In genomic region chr19:1747285-1748114, GRCh38 we compare ENCODE assay signal across 9 cellular contexts. TPM values are rescaled to one million over a fixed set of nuclear protein-coding genes. Genes with fewer than 3 reads are reported as not detected.
DNase-seq lines count a peak whose midpoint lies in the region; ATAC-seq and TF ChIP-seq lines count a peak whose summit lies in the region.
"Had no signal": no experiment of that assay in that cellular context is flagged by ENCODE, and none has a peak within 500 bp of the region (broad histone marks: within the 10 kb centered on the region; RNA-seq: fewer than 3 reads in every experiment).

No MANE protein-coding gene starts in this region.

- intact Hi-C loops in PC-3 (cut with micrococcal nuclease) (loop anchor here (1.0 to 5.0 kb wide), 2 partner anchors 12 to 75 kb away; no protein-coding TSS in a partner anchor), dorsolateral prefrontal cortex (cut with DNase I) (no loop called here), sigmoid colon (cut with DNase I) (no loop called here)

- H3K9ac ChIP-seq in PC-3 (ENCODE audit: low read length), result peak overlapping the region; percentile 95

- H3K27me3 ChIP-seq in PC-3 (ENCODE audit: low read length), result 0 out of 2 replicates have a peak, but pooled peaks cover 4% of the 10 kb centered on the region
- peaks cover 11 to 98% (median 77%) of the 10 kb centered on the region in 45 donors for H3K27me3 ChIP-seq in dorsolateral prefrontal cortex
- H3K27me3 ChIP-seq in sigmoid colon, result peaks cover 82 to 98% (median 96%) of the 10 kb centered on the region in 3 donors

- CTCF ChIA-PET in PC-3 (lab: Charles Lee), result interaction anchor here (0.6 to 1.0 kb wide), 4 partner anchors 33 to 1072 kb away, joined by 4 to 5 read pairs (median 4); no protein-coding TSS in a partner anchor

- BruUV-seq in PC-3 (replicated peaks; lab: Mats Ljungman, UMichigan), result no TSS peak

- TF ChIP-seq POLR2A in sigmoid colon (IDR thresholded peaks at IDR 0.05), result no peak

- H3K36me3 ChIP-seq in PC-3 (ENCODE audit: low read depth, low read length) (no peaks in the 10 kb centered on the region), sigmoid colon (no peaks in the 10 kb centered on the region)

- H4K20me1 ChIP-seq in PC-3 (ENCODE audit: low read length), result no peaks in the 10 kb centered on the region

- peak; percentile 94 for DNase-seq in ELR (ENCODE audit: low read depth)
- peak; percentile 97 for DNase-seq in PC-3
- DNase-seq in astrocyte of the spinal cord (ENCODE audit: low read depth, low spot score), result peak; percentile 88
- peak in 4 of 10 donors; percentile 15 to 73 (median 34) for DNase-seq in naive thymus-derived CD8-positive, alpha-beta T cell
- DNase-seq in dorsolateral prefrontal cortex, result no peak
- DNase-seq in sigmoid colon, result no peak
- no peak for DNase-seq in SHP77 (lab: John Stamatoyannopoulos, UW)

- TF ChIP-seq EP300 in sigmoid colon (IDR thresholded peaks at IDR 0.05), result no peak

- H3K36me3 Mint-ChIP-seq in naive thymus-derived CD8-positive, alpha-beta T cell, result no peaks in the 10 kb centered on the region

- H3K79me2 ChIP-seq in PC-3 (ENCODE audit: low read length), result no peaks in the 10 kb centered on the region

- no peaks in the 10 kb centered on the region for H3F3A ChIP-seq in PC-3 (ENCODE audit: low read length, unreplicated experiment)

- ATAC-seq in PC-3 (peak; percentile 60), GM18873 (IDR thresholded peaks at IDR 0.05; ENCODE audit: low FRiP score, unreplicated experiment) (no peak)
- ATAC-seq in naive thymus-derived CD8-positive, alpha-beta T cell, result peak; percentile 56 to 65

- H3K27ac ChIP-seq in PC-3 (ENCODE audit: low read length) (peak overlapping the region; percentile 99), dorsolateral prefrontal cortex (no peak overlapping the region), sigmoid colon (no peak overlapping the region)

- H3K4me2 ChIP-seq in PC-3 (ENCODE audit: low read length), result peak overlapping the region; percentile 97

- peak overlapping the region; percentile 59 for H2AFZ ChIP-seq in PC-3 (ENCODE audit: low read length)

- TF ChIP-seq CTCF in PC-3 (conservative IDR thresholded peaks at IDR 0.05; ENCODE audit: low read depth, low read length), result no peak
- no peak for TF ChIP-seq CTCF in astrocyte of the spinal cord (IDR thresholded peaks at IDR 0.05; ENCODE audit: low read depth, low read length)
- TF ChIP-seq CTCF in dorsolateral prefrontal cortex (IDR thresholded peaks at IDR 0.05 in 54 of 56, conservative IDR thresholded peaks at IDR 0.05 in 2 of 56; ENCODE audit: low read depth in 1 of 56, partially characterized antibody in 56 of 56), result no peak
- TF ChIP-seq CTCF in sigmoid colon (IDR thresholded peaks at IDR 0.05), result no peak

- no peaks in the 10 kb centered on the region for H3K9me3 Mint-ChIP-seq in naive thymus-derived CD8-positive, alpha-beta T cell

- POLR2A ChIA-PET in PC-3 (lab: Charles Lee; ENCODE audit: unreplicated experiment), result interaction anchor here (0.5 to 0.7 kb wide), 3 partner anchors 24 to 74 kb away, joined by 6 to 8 read pairs (median 7); no protein-coding TSS in a partner anchor
- POLR2A ChIA-PET in naive thymus-derived CD8-positive, alpha-beta T cell (lab: Charles Lee), result no interaction called here

- H3K4me1 Mint-ChIP-seq in naive thymus-derived CD8-positive, alpha-beta T cell, result peaks cover 8 to 23% (median 19%) of the 10 kb centered on the region in 4 donors

- peak overlapping the region in 1 of 10 donors; percentile 37 for H3K27ac Mint-ChIP-seq in naive thymus-derived CD8-positive, alpha-beta T cell

- 5 to 8% methylated on average over 22 of the region's 22 CpGs for WGBS in sigmoid colon, 2 donors

- H3K27me3 Mint-ChIP-seq in naive thymus-derived CD8-positive, alpha-beta T cell, result peaks cover 21 to 65% (median 27%) of the 10 kb centered on the region in 5 donors

- peak overlapping the region in 9 of 10 donors; percentile 29 to 74 (median 64) for H3K4me3 Mint-ChIP-seq in naive thymus-derived CD8-positive, alpha-beta T cell

- in situ Hi-C loops in astrocyte of the spinal cord (cut with HindIII; ENCODE audit: low sequenced_read_pairs), result no loop called here

- H3K9me2 ChIP-seq in PC-3 (replicated peaks; ENCODE audit: low read length), result no peaks in the 10 kb centered on the region

- H3K4me1 ChIP-seq in PC-3 (ENCODE audit: insufficient read depth, low read length) (peaks cover 42% of the 10 kb centered on the region), sigmoid colon (peaks cover 0 to 36% (median 22%) of the 10 kb centered on the region in 4 donors)

- H3K4me3 ChIP-seq in PC-3 (ENCODE audit: low read length) (peak overlapping the region; percentile 70), astrocyte of the spinal cord (ENCODE audit: low read depth, low read length) (no peak overlapping the region), dorsolateral prefrontal cortex (no peak overlapping the region), sigmoid colon (no peak overlapping the region)

- no peaks in the 10 kb centered on the region for H3K9me3 ChIP-seq in PC-3 (ENCODE audit: low read length)
- H3K9me3 ChIP-seq in sigmoid colon, result no peaks in the 10 kb centered on the region

RNA-seq across cellular contexts. Expression of gene ONECUT3, which starts 5.8 kb away (rescaled TPM):
- total RNA-seq in PC-3 (2014; rRNA removed), result 1.4 and 2.0 TPM in 2 replicates
- not detected for total RNA-seq in naive thymus-derived CD8-positive, alpha-beta T cell
- polyA plus RNA-seq in naive thymus-derived CD8-positive, alpha-beta T cell, result not detected
- total RNA-seq in dorsolateral prefrontal cortex, result not detected
- not detected for total RNA-seq in sigmoid colon
- polyA plus RNA-seq in sigmoid colon, result not detected
- total RNA-seq: myocyte had no signal

Comparison
In these comparisons a context has a peak if more than half of its experiments do, and no peak if none do; other contexts are left out.
1. DNase-seq: peak in ELR (single experiment), PC-3 (single experiment) and astrocyte of the spinal cord (single experiment); none in dorsolateral prefrontal cortex (0 of 10), sigmoid colon (single experiment) and SHP77 (0 of 2).